ENCODE assay signal across 22 cellular contexts in the genomic region with DNA sequence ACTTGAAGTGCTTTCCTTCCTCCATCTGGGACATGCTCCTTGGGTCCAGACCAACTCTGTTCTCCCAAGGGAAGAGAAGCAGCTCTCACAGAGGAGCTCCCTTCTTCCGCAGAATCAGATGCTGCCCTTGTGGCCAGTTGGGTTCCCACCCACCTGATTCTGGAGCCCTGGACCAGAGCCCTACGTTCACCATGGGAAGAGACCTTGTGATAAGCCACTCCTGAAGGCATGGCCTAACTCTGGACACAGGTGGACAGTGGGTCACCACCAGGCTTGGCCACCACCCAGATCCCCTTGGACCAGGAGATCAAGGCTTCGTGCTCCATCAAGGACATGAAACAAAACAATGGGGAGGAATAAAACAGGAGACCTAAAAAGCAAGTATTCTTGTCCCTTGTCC.
"Had no signal": no experiment of that assay in that cellular context is flagged by ENCODE, and none has a peak within 500 bp of the region (broad histone marks: within the 10 kb centered on the region; RNA-seq: fewer than 3 reads in every experiment).

No MANE protein-coding gene starts in this region.

- H3K4me1 ChIP-seq: adrenal gland, body of pancreas had no signal

- H3K4me3 ChIP-seq: adrenal gland, body of pancreas, cardiac muscle cell, left lung, lower lobe of right lung, ovary, right lobe of liver, SK-N-MC, thoracic aorta had no signal

- H3K27ac ChIP-seq: adrenal gland, body of pancreas, cardiac muscle cell, left lung, lower lobe of right lung, ovary, right lobe of liver, SK-N-MC, thoracic aorta, WERI-Rb-1 had no signal

- H3K9me3 ChIP-seq: adrenal gland, body of pancreas, left lung, lower lobe of right lung, ovary, right lobe of liver, thoracic aorta had no signal

- H3K27me3 ChIP-seq: adrenal gland, body of pancreas, ovary, right lobe of liver had no signal

- H3K36me3 ChIP-seq: adrenal gland, cardiac muscle cell, left lung, lower lobe of right lung, ovary, right lobe of liver, thoracic aorta, WERI-Rb-1 had no signal

- H3K9me3 Mint-ChIP-seq: stimulated activated naive CD8-positive, alpha-beta T cell treated with anti-CD3 and anti-CD28 coated beads, Interleukin-15, Interleukin-2, amounts not matched to agents 100 ng/mL and 50 ng/mL, for 24 hours had no signal

- H3K4me3 Mint-ChIP-seq: activated CD4-positive, alpha-beta memory T cell treated with anti-CD3 and anti-CD28 coated beads, Interleukin-2, amount 10 ng/mL, durations not matched to agents 7 days and 5 days; endodermal cell; nephron; stimulated activated naive CD8-positive, alpha-beta T cell treated with anti-CD3 and anti-CD28 coated beads, Interleukin-15, Interleukin-2, amounts not matched to agents 100 ng/mL and 50 ng/mL, for 24 hours had no signal

- H3K27ac Mint-ChIP-seq: activated CD4-positive, alpha-beta memory T cell treated with anti-CD3 and anti-CD28 coated beads, Interleukin-2, amount 10 ng/mL, durations not matched to agents 7 days and 5 days; activated naive CD4-positive, alpha-beta T cell treated with anti-CD3 and anti-CD28 coated beads, Interleukin-2, amount 50 U/mL, for 72 hours; endodermal cell; nephron; progenitor cell of endocrine pancreas; stimulated activated naive CD8-positive, alpha-beta T cell treated with anti-CD3 and anti-CD28 coated beads, Interleukin-15, Interleukin-2, amounts not matched to agents 100 ng/mL and 50 ng/mL, for 24 hours had no signal

- DNase-seq: activated CD4-positive, alpha-beta memory T cell treated with anti-CD3 and anti-CD28 coated beads, Interleukin-2, amount 10 ng/mL, durations not matched to agents 7 days and 5 days; activated naive CD4-positive, alpha-beta T cell; adrenal gland; aorta; body of pancreas; cortex of kidney; endodermal cell; foreskin melanocyte; left lung; lower lobe of right lung; ovary; right lobe of liver; stimulated activated CD4-positive, alpha-beta T cell treated with anti-CD3 and anti-CD28 coated beads, Interleukin-2, amount 100 ng/mL, for 48 hours; trophoblast cell; WERI-Rb-1 had no signal

- H3K4me1 Mint-ChIP-seq: endodermal cell had no signal

- ATAC-seq: body of pancreas, left lung, lower lobe of right lung, right lobe of liver had no signal
